20 cellular contexts compared by ENCODE assay signal in the genomic region with DNA sequence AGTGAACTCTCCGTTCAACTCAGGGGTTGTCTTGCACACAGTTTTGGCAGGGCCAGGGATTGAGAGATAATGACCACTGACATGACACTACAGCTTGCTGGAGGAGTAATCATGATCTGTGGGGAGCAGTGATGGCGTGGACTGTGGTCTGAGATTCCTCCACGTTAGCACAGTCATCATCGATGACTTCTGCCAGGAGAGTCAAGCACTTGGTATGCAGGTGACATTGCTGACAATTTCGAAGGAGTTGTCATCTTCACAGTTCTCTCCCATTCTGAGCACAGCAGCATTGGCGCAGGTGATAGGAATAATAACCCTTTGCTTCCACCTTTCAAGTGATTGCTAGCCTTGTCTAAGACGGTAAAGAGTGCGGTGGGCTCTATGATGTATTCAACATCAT.
"Had no signal": no experiment of that assay in that cellular context is flagged by ENCODE, and none has a peak within 500 bp of the region (broad histone marks: within the 10 kb centered on the region; RNA-seq: fewer than 3 reads in every experiment).

No MANE protein-coding gene starts in this region.

- H3K4me1 ChIP-seq: ascending aorta, gastrocnemius medialis, neural progenitor cell, right atrium auricular region, tibial artery had no signal

- H3K36me3 ChIP-seq: ascending aorta, gastrocnemius medialis, neural progenitor cell, right atrium auricular region, spleen, suprapubic skin, tibial artery had no signal

- H3K4me2 ChIP-seq: hepatocyte, neural progenitor cell had no signal

- H3K79me2 ChIP-seq: hepatocyte had no signal

- H3K4me3 ChIP-seq: ascending aorta, coronary artery, dorsolateral prefrontal cortex, gastrocnemius medialis, hepatocyte, neural progenitor cell, right atrium auricular region, spleen, suprapubic skin, tibial artery had no signal

- DNase-seq: activated effector memory CD4-positive, alpha-beta T cell treated with anti-CD3 and anti-CD28 coated beads, Interleukin-2, amount 50 U/mL, for 16 hours; activated naive CD4-positive, alpha-beta T cell treated with anti-CD3 and anti-CD28 coated beads for 36 hours; activated naive CD8-positive, alpha-beta T cell treated with anti-CD3 and anti-CD28 coated beads for 36 hours; activated T-cell treated with anti-CD3 and anti-CD28 coated beads for 4 hours; dorsolateral prefrontal cortex; effector memory CD4-positive, alpha-beta T cell; gastrocnemius medialis; islet precursor cell; left cardiac atrium; left ventricle myocardium superior; naive thymus-derived CD4-positive, alpha-beta T cell; spleen; stimulated activated naive CD4-positive, alpha-beta T cell; tibial artery had no signal

- ATAC-seq: gastrocnemius medialis; left cardiac atrium; left ventricle myocardium superior; naive thymus-derived CD4-positive, alpha-beta T cell had no signal

- H3K27me3 ChIP-seq: ascending aorta, dorsolateral prefrontal cortex, gastrocnemius medialis, hepatocyte, right atrium auricular region, spleen, suprapubic skin, tibial artery had no signal

- H2AFZ ChIP-seq: hepatocyte, neural progenitor cell had no signal

- H3K9ac ChIP-seq: neural progenitor cell had no signal

- H3K9me3 ChIP-seq: ascending aorta, gastrocnemius medialis, right atrium auricular region, spleen, suprapubic skin, tibial artery had no signal

- H3K27ac ChIP-seq: ascending aorta, coronary artery, dorsolateral prefrontal cortex, gastrocnemius medialis, hepatocyte, neural progenitor cell, right atrium auricular region, spleen, suprapubic skin, tibial artery had no signal
